Comparison of ENCODE assay signal across 14 cellular contexts in genomic region chr9:19155106-19155999, GRCh38. TPM values are rescaled to one million over a fixed set of nuclear protein-coding genes. Genes with fewer than 3 reads are reported as not detected.
DNase-seq lines count a peak whose midpoint lies in the region; ATAC-seq, FAIRE-seq and TF ChIP-seq lines count a peak whose summit lies in the region.
"Had no signal": no experiment of that assay in that cellular context is flagged by ENCODE, and none has a peak within 500 bp of the region (broad histone marks: within the 10 kb centered on the region; RNA-seq: fewer than 3 reads in every experiment).

No MANE protein-coding gene starts in this region.

- H3K27ac ChIP-seq in CD4-positive, CD25-positive, alpha-beta regulatory T cell (ENCODE audit: insufficient read depth, low read length, poor library complexity, severe bottlenecking): no peak overlapping the region
- H3K27ac ChIP-seq in kidney (ENCODE audit: low read depth in 2 of 2, low read length in 2 of 2): peak overlapping the region; percentile 20 to 25
- H3K27ac ChIP-seq: KMS-11, pancreas, VCaP had no signal

- no peak overlapping the region for H3K4me3 ChIP-seq in CD4-positive, CD25-positive, alpha-beta regulatory T cell (ENCODE audit: low read depth, low read length)
- no peak overlapping the region for H3K4me3 ChIP-seq in kidney (ENCODE audit: low read length in 2 of 2)
- H3K4me3 ChIP-seq: pancreas had no signal

- H3K9me3 ChIP-seq in CD4-positive, CD25-positive, alpha-beta regulatory T cell (ENCODE audit: control insufficient read depth in 2 of 2, low read length in 2 of 2): no peaks in the 10 kb centered on the region
- no peaks in the 10 kb centered on the region for H3K9me3 ChIP-seq in kidney (ENCODE audit: control insufficient read depth in 1 of 2, low read length in 2 of 2)
- H3K9me3 ChIP-seq: pancreas had no signal

- peak in 1 of 3 donors; percentile 35 for DNase-seq in CD4-positive, CD25-positive, alpha-beta regulatory T cell
- peak; percentile 91 for DNase-seq in NCI-H2171 treated with DMSO at 0.1 percent for 48 hours (lab: John Stamatoyannopoulos, UW)
- DNase-seq in kidney: no peak
- no peak for DNase-seq in NCI-H82 (lab: John Stamatoyannopoulos, UW)
- no peak for DNase-seq in Right ventricle myocardium inferior (ENCODE audit: missing footprints)
- DNase-seq: amniotic stem cell, pancreas had no signal

- no peak for ATAC-seq in CD4-positive, CD25-positive, alpha-beta regulatory T cell (ENCODE audit: low read depth in 2 of 2)
- ATAC-seq in GM18511 (IDR thresholded peaks at IDR 0.05; ENCODE audit: unreplicated experiment) (peak; percentile 54), GM21447 (IDR thresholded peaks at IDR 0.05; ENCODE audit: unreplicated experiment) (no peak), Right ventricle myocardium inferior (no peak), GM21737 (IDR thresholded peaks at IDR 0.05; ENCODE audit: unreplicated experiment) (no peak)

- no peaks in the 10 kb centered on the region for H3K36me3 ChIP-seq in CD4-positive, CD25-positive, alpha-beta regulatory T cell (ENCODE audit: control insufficient read depth, insufficient read depth, low read length)
- no peaks in the 10 kb centered on the region for H3K36me3 ChIP-seq in kidney (ENCODE audit: control insufficient read depth in 1 of 2, insufficient read depth in 2 of 2, low read length in 2 of 2)
- H3K36me3 ChIP-seq: pancreas had no signal

- no peaks in the 10 kb centered on the region for H3K27me3 Mint-ChIP-seq in CD4-positive, CD25-positive, alpha-beta regulatory T cell

- intact Hi-C loops in kidney (cut with DNase I) (no loop called here), Right ventricle myocardium inferior (cut with DNase I) (no loop called here)

- H3K4me1 Mint-ChIP-seq in CD4-positive, CD25-positive, alpha-beta regulatory T cell: peaks cover 0 to 16% (median 5%) of the 10 kb centered on the region in 4 donors

- no peak for TF ChIP-seq CTCF in kidney (IDR thresholded peaks at IDR 0.05; ENCODE audit: borderline replicate concordance, extremely low read depth, insufficient read depth)

- no peak overlapping the region for H3K4me3 Mint-ChIP-seq in CD4-positive, CD25-positive, alpha-beta regulatory T cell

- H3K4me1 ChIP-seq in CD4-positive, CD25-positive, alpha-beta regulatory T cell (ENCODE audit: control insufficient read depth, insufficient read depth, low read length, poor library complexity, severe bottlenecking): no peaks in the 10 kb centered on the region
- H3K4me1 ChIP-seq in kidney (ENCODE audit: control insufficient read depth in 1 of 2, insufficient read depth in 1 of 2, low read depth in 1 of 2, low read length in 2 of 2): peaks cover 7 to 25% of the 10 kb centered on the region in 2 donors

- FAIRE-seq in kidney (lab: Jason Lieb, UNC): no peak
- FAIRE-seq: endothelial cell of umbilical vein, islet of Langerhans, pancreas had no signal

- no peaks in the 10 kb centered on the region for H3K27me3 ChIP-seq in CD4-positive, CD25-positive, alpha-beta regulatory T cell (ENCODE audit: control insufficient read depth, insufficient read depth, low read length)
- H3K27me3 ChIP-seq: pancreas had no signal

- peak overlapping the region in 2 of 3 donors; percentile 74 to 92 for H3K27ac Mint-ChIP-seq in CD4-positive, CD25-positive, alpha-beta regulatory T cell

- no peaks in the 10 kb centered on the region for H3K36me3 Mint-ChIP-seq in CD4-positive, CD25-positive, alpha-beta regulatory T cell

- peaks cover 0 to 3% (median 0%) of the 10 kb centered on the region in 7 donors for H3K9me3 Mint-ChIP-seq in CD4-positive, CD25-positive, alpha-beta regulatory T cell

- H3K9ac ChIP-seq in kidney (ENCODE audit: low read length in 2 of 2): no peak overlapping the region
- H3K9ac ChIP-seq: KMS-11 had no signal

RNA-seq across cellular contexts. Expression of gene PLIN2, which starts 28.1 kb away (rescaled TPM):
- 58.4 TPM for total RNA-seq in CD4-positive, CD25-positive, alpha-beta regulatory T cell
- polyA plus RNA-seq in CD4-positive, CD25-positive, alpha-beta regulatory T cell: 10 to 100 TPM; 72.0 to 93.1 (median 79.8) TPM
- total RNA-seq in kidney: 57.2 TPM
- polyA plus RNA-seq in kidney (ENCODE audit: insufficient read depth, low read depth, low replicate concordance): 308 TPM
- 82.8 TPM for total RNA-seq in Right ventricle myocardium inferior

RNA-seq across cellular contexts. Expression of gene HAUS6, which starts 52.6 kb away (rescaled TPM):
- 13.2 TPM for total RNA-seq in CD4-positive, CD25-positive, alpha-beta regulatory T cell
- 1 to 10 TPM; 4.5 to 6.0 (median 5.4) TPM for polyA plus RNA-seq in CD4-positive, CD25-positive, alpha-beta regulatory T cell
- 7.8 TPM for total RNA-seq in kidney
- 1.9 TPM for polyA plus RNA-seq in kidney (ENCODE audit: insufficient read depth, low read depth, low replicate concordance)
- total RNA-seq in Right ventricle myocardium inferior: 6.0 TPM
